Comparison of ENCODE assay signal across 8 cellular contexts in genomic region chr1:25619101-25619890, GRCh38. TPM values are rescaled to one million over a fixed set of nuclear protein-coding genes. Genes with fewer than 3 reads are reported as not detected.
DNase-seq lines count a peak whose midpoint lies in the region; ATAC-seq and TF ChIP-seq lines count a peak whose summit lies in the region.

No MANE protein-coding gene starts in this region.

- no peaks in the 10 kb centered on the region for H3K9me3 Mint-ChIP-seq in neural crest cell

- no peak overlapping the region for H3K4me3 ChIP-seq in GM12864 (ENCODE audit: low read depth, low read length)

- ATAC-seq in GM18519 (IDR thresholded peaks at IDR 0.05; ENCODE audit: low FRiP score, unreplicated experiment) (no peak), GM18907 (IDR thresholded peaks at IDR 0.05; ENCODE audit: unreplicated experiment) (no peak), GM21360 (IDR thresholded peaks at IDR 0.05; ENCODE audit: unreplicated experiment) (no peak)

- no peaks in the 10 kb centered on the region for H3K36me3 Mint-ChIP-seq in neural crest cell (ENCODE audit: low read depth)

- DNase-seq in GM12864 (ENCODE audit: low read depth) (no peak), NCI-H2227 (lab: John Stamatoyannopoulos, UW; ENCODE audit: unreplicated experiment) (peak; percentile 86), activated T-cell treated with anti-CD3 and anti-CD28 coated beads for 4 hours (peak; percentile 42), fibroblast of gingiva (ENCODE audit: low read depth) (peak; percentile 26), neural crest cell (ENCODE audit: low read depth, low spot score) (peak; percentile 81)

- H3K4me3 Mint-ChIP-seq in neural crest cell: peak overlapping the region; percentile 91

- peak; percentile 94 for TF ChIP-seq CTCF in GM12864 (IDR thresholded peaks at IDR 0.05; ENCODE audit: low read depth, low read length, missing control alignments)
- peak; percentile 85 for TF ChIP-seq CTCF in neural crest cell (conservative IDR thresholded peaks at IDR 0.05)

- H3K27me3 Mint-ChIP-seq in neural crest cell (ENCODE audit: low read depth): peaks cover 18% of the 10 kb centered on the region

- H3K27ac Mint-ChIP-seq in neural crest cell (ENCODE audit: unreplicated experiment): no peak overlapping the region

- peaks cover 44% of the 10 kb centered on the region for H3K4me1 Mint-ChIP-seq in neural crest cell

RNA-seq across cellular contexts. Expression of gene MAN1C1, which starts 2.7 kb away (rescaled TPM):
- 19.8 and 22.6 TPM in 2 replicates for total RNA-seq in neural crest cell
